ENCODE assay signal across 8 cellular contexts in the genomic region with DNA sequence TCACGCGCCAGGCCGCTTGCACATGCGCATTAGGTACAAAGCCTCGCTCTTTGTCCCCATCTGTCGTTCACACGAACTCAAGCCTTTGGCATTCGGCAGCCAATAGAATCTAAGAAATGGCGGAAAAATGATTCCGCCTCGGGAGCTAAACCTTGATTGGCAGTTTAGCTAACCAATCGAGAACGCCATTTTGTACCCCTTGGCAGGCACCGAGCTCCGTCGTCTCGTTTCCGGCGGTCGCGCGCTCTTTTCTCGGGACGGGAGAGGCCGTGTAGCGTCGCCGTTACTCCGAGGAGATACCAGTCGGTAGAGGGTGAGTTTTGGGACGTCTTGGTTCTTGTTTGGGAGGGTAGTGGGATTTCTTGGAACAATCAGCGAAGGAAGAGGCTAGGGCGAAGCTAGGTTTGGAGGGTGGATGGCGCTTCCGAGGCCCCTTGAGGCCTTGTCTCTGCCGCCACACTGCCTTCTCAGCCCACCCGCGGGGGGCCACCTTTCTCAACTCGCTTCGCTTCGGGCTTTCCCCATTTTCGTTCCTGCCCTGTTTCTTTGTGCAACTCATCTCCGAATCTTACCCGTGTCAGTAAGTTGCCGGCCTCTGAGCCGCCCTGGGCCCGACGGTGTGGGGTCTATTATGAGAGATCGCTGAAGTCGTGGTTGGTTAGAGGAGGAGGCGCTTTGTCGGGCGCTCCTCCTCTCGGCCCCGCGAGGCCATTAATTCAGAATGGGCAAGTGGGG. TPM values are rescaled to one million over a fixed set of nuclear protein-coding genes. Genes with fewer than 3 reads are reported as not detected.
A peak's percentile ranks its signal among the peaks of the same experiment; 100 is the strongest.
DNase-seq lines count a peak whose midpoint lies in the region; ATAC-seq and TF ChIP-seq lines count a peak whose summit lies in the region.

A gene with protein sequence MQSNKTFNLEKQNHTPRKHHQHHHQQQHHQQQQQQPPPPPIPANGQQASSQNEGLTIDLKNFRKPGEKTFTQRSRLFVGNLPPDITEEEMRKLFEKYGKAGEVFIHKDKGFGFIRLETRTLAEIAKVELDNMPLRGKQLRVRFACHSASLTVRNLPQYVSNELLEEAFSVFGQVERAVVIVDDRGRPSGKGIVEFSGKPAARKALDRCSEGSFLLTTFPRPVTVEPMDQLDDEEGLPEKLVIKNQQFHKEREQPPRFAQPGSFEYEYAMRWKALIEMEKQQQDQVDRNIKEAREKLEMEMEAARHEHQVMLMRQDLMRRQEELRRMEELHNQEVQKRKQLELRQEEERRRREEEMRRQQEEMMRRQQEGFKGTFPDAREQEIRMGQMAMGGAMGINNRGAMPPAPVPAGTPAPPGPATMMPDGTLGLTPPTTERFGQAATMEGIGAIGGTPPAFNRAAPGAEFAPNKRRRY (plus strand): TSS at position 227 of the 735 bp plus-strand sequence. CDS start 7,003 bp downstream, outside the sequence.

- intact Hi-C loops in Right ventricle myocardium inferior (cut with DNase I) (loop anchor here (1.0 to 10.0 kb wide), 3 partner anchors 29 to 101 kb away; a partner anchor contains a TSS), ovary (cut with DNase I) (no loop called here), thyroid gland (cut with DNase I) (no loop called here)

- TF ChIP-seq EP300 in ovary (IDR thresholded peaks at IDR 0.05), result no peak

- no peaks in the 10 kb centered on the region for H3K4me1 ChIP-seq in ovary (ENCODE audit: insufficient read depth)
- peaks cover 0 to 11% of the 10 kb centered on the region in 2 donors for H3K4me1 ChIP-seq in thyroid gland

- TF ChIP-seq POLR2A in GM10847 (IDR thresholded peaks at IDR 0.05; ENCODE audit: extremely low read depth, insufficient read length) (peak; percentile 51), ovary (IDR thresholded peaks at IDR 0.05) (peak; percentile 67), thyroid gland (IDR thresholded peaks at IDR 0.05) (peak in 1 of 2 donors; percentile 81)

- H3K36me3 ChIP-seq in ovary (no peaks in the 10 kb centered on the region), thyroid gland (no peaks in the 10 kb centered on the region)

- H3K27ac ChIP-seq in ovary (peak within 1 kb of the TSS; percentile 79 to 84), thyroid gland (peak within 1 kb of the TSS; percentile 86 to 88 (median 86))

- H3K9me3 ChIP-seq in ovary (no peaks in the 10 kb centered on the region), thyroid gland (no peaks in the 10 kb centered on the region)

- WGBS in ovary, 3 donors, result 31 to 41% (median 40%) methylated on average over 56 of the region's 56 CpGs
- WGBS in thyroid gland, 2 donors, result 0% methylated on average over 30 to 48 of the region's 56 CpGs

- DNase-seq in NCI-H1417 (lab: John Stamatoyannopoulos, UW) (peak; percentile 95 to 99 (median 99)), SW 1271 (lab: John Stamatoyannopoulos, UW) (peak; percentile 96 to 97), Right ventricle myocardium inferior (ENCODE audit: missing footprints) (peak; percentile 87), ovary (peak; percentile 81 to 88 (median 83)), thyroid gland (peak; percentile 82)
- peak; percentile 65 for DNase-seq in activated naive CD8-positive, alpha-beta T cell treated with anti-CD3 and anti-CD28 coated beads, Interleukin-2, amount 50 U/mL, for 16 hours (ENCODE audit: low read depth, low spot score)

- H3K27me3 ChIP-seq in ovary (no peaks in the 10 kb centered on the region), thyroid gland (no peaks in the 10 kb centered on the region)

- H3K4me3 ChIP-seq in ovary (peak within 1 kb of the TSS; percentile 54), thyroid gland (replicated peaks in 1 of 3) (peak within 1 kb of the TSS in 2 of 3 donors; percentile 41 to 74)

- TF ChIP-seq CTCF in ovary (IDR thresholded peaks at IDR 0.05), result no peak
- peak in 3 of 6 experiments; percentile 4 to 17 (median 13) for TF ChIP-seq CTCF in thyroid gland (IDR thresholded peaks at IDR 0.05)

- ATAC-seq in HG02678 (IDR thresholded peaks at IDR 0.05; ENCODE audit: unreplicated experiment) (peak; percentile 89), Right ventricle myocardium inferior (peak; percentile 95)

RNA-seq across cellular contexts. Expression of the gene that starts here (rescaled TPM):
- 120 TPM for total RNA-seq in Right ventricle myocardium inferior
- total RNA-seq in ovary, result 100 to 1,000 TPM; 209 to 391 (median 361) TPM
- polyA plus RNA-seq in ovary, result 100 to 1,000 TPM; 216 to 516 TPM
- total RNA-seq in thyroid gland, result 100 to 1,000 TPM; 221 to 281 (median 255) TPM

Comparison
In these comparisons a context has a peak if more than half of its experiments do, and no peak if none do; other contexts are left out.
1. Peak in every context shown above with its lines: DNase-seq, ATAC-seq, H3K4me3 ChIP-seq and H3K27ac ChIP-seq.